8 cellular contexts compared by ENCODE assay signal in the genomic region with DNA sequence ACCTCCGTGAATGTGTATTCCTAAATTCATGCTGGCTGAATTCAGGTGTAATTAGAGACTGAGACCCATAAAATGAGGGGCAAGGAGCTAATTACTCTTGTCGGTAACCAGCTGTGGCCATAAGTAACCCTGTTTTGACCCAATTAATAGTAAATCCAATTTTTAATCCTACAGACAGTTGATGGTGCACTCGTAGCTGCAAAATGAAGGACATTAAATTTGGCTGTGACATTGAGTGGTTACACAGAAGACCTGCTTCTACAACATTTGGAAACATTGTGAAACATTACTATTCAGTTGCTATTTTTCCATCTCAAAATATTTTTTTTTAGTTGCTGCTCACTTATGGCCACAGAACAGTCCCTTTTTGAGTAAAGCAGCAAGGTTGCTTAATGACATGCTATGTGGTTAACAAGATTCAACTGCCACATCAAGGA.
DNase-seq lines count a peak whose midpoint lies in the region; ATAC-seq lines count a peak whose summit lies in the region.

No MANE protein-coding gene starts in this region.

- peaks cover 16% of the 10 kb centered on the region for H3K36me3 ChIP-seq in effector memory CD4-positive, alpha-beta T cell (ENCODE audit: control insufficient read depth, insufficient read depth, low read length)

- peak; percentile 88 for DNase-seq in NCI-H82 (lab: John Stamatoyannopoulos, UW)
- DNase-seq in effector memory CD4-positive, alpha-beta T cell: no peak
- no peak for DNase-seq in amygdala (lab: John Stamatoyannopoulos, UW)
- no peak for DNase-seq in NCI-H345 (lab: John Stamatoyannopoulos, UW)
- no peak for DNase-seq in epidermal melanocyte (ENCODE audit: insufficient read length, low spot score)

- peaks cover 73% of the 10 kb centered on the region for H3K4me1 ChIP-seq in effector memory CD4-positive, alpha-beta T cell (ENCODE audit: control insufficient read depth, insufficient read depth, low read length, poor library complexity, severe bottlenecking)

- ATAC-seq in GM18907 (IDR thresholded peaks at IDR 0.05; ENCODE audit: unreplicated experiment): peak; percentile 28
- ATAC-seq in GM21825 (IDR thresholded peaks at IDR 0.05; ENCODE audit: unreplicated experiment): no peak

- peak overlapping the region; percentile 53 for H3K27ac ChIP-seq in effector memory CD4-positive, alpha-beta T cell (ENCODE audit: insufficient read depth, low read length, poor library complexity, severe bottlenecking)
- peak overlapping the region in 13 of 21 experiments; percentile 0 to 71 (median 39) for H3K27ac ChIP-seq in skin epidermis

- no peaks in the 10 kb centered on the region for H3K27me3 ChIP-seq in effector memory CD4-positive, alpha-beta T cell (replicated peaks; ENCODE audit: control insufficient read depth, insufficient read depth, low read length, poor library complexity, severe bottlenecking)

- H3K9me3 ChIP-seq in effector memory CD4-positive, alpha-beta T cell (ENCODE audit: control insufficient read depth, low read length): no peaks in the 10 kb centered on the region

- H3K4me3 ChIP-seq in effector memory CD4-positive, alpha-beta T cell (ENCODE audit: insufficient read depth, low read depth, low read length, poor library complexity, severe bottlenecking): no peak overlapping the region
- no peak overlapping the region for H3K4me3 ChIP-seq in skin epidermis
